In genomic region chr22:47837703-47838102, GRCh38 we compare ENCODE assay signal across 8 cellular contexts.
A peak's percentile ranks its signal among the peaks of the same experiment; 100 is the strongest.
DNase-seq lines count a peak whose midpoint lies in the region; ATAC-seq and TF ChIP-seq lines count a peak whose summit lies in the region.

No MANE protein-coding gene starts in this region.

- H3K79me1 ChIP-seq in H9 (ENCODE audit: insufficient read depth, low read depth, low read length, poor library complexity, severe bottlenecking), result no peaks in the 10 kb centered on the region

- H4K5ac ChIP-seq in H9 (ENCODE audit: insufficient read length, low read depth, low read length), result no peak overlapping the region

- H3K27me3 Mint-ChIP-seq in H9 (ENCODE audit: low read depth), result peaks cover 16% of the 10 kb centered on the region

- no peak overlapping the region for H3K18ac ChIP-seq in H9 (ENCODE audit: insufficient read length, low read depth, low read length)

- in situ Hi-C loops in Caki2 (cut with HindIII; ENCODE audit: low pct_unique_long_range_greater_than_20kb, low sequenced_read_pairs) (no loop called here), Panc1 (cut with HindIII; ENCODE audit: low pct_unique_long_range_greater_than_20kb, low sequenced_read_pairs) (no loop called here)

- no peak overlapping the region for H2AFZ ChIP-seq in H9 (ENCODE audit: low read length)

- no peak overlapping the region for H3K9ac ChIP-seq in H9 (ENCODE audit: extremely low read depth, insufficient read length, low read length)

- H3K23me2 ChIP-seq in H9 (ENCODE audit: insufficient read length, low read depth, low read length, poor library complexity, severe bottlenecking), result no peaks in the 10 kb centered on the region

- H4K20me1 ChIP-seq in H9 (ENCODE audit: control insufficient read depth, insufficient read depth, insufficient read length), result no peaks in the 10 kb centered on the region

- no peak overlapping the region for H3K27ac Mint-ChIP-seq in H9

- H2BK20ac ChIP-seq in H9 (ENCODE audit: low read depth, low read length, poor library complexity, severe bottlenecking), result no peak overlapping the region

- no TSS peak for BruUV-seq in Panc1 (replicated peaks; lab: Mats Ljungman, UMichigan)

- peak; percentile 82 for TF ChIP-seq CTCF in H9 (conservative IDR thresholded peaks at IDR 0.05)
- TF ChIP-seq CTCF in Panc1 (IDR thresholded peaks at IDR 0.05), result peak; percentile 71
- TF ChIP-seq CTCF in fibroblast of pulmonary artery (IDR thresholded peaks at IDR 0.05; ENCODE audit: low read length, missing control alignments), result peak; percentile 37

- DNase-seq in Caki2 (ENCODE audit: low read depth), result peak; percentile 14
- peak; percentile 57 for DNase-seq in H9
- no peak for DNase-seq in Panc1 (ENCODE audit: low read depth, low spot score)
- peak; percentile 39 for DNase-seq in fibroblast of pulmonary artery (ENCODE audit: low read depth)
- no peak for DNase-seq in stimulated activated naive CD4-positive, alpha-beta T cell treated with Interleukin-2 at 50 U/mL for 16 hours (lab: John Stamatoyannopoulos, UW)

- intact Hi-C loops in Panc1 (cut with micrococcal nuclease; ENCODE audit: unreplicated experiment), result no loop called here

- no peak for ATAC-seq in Panc1
- ATAC-seq in HG02588 (IDR thresholded peaks at IDR 0.05; ENCODE audit: unreplicated experiment), result no peak
- ATAC-seq in GM21723 (IDR thresholded peaks at IDR 0.05; ENCODE audit: unreplicated experiment), result no peak
- ATAC-seq in GM21619 (IDR thresholded peaks at IDR 0.05; ENCODE audit: unreplicated experiment), result no peak

- peaks cover 0 to 3% (median 0%) of the 10 kb centered on the region in 3 experiments; a peak in 2 of 7 replicates for H3K36me3 Mint-ChIP-seq in H9 (ENCODE audit: insufficient read depth in 1 of 3, low read depth in 3 of 3)

- H3K27me3 ChIP-seq in H9 (ENCODE audit: insufficient read depth, low read length), result no peaks in the 10 kb centered on the region; the same call in 1 of the 2 replicates
- no peaks in the 10 kb centered on the region for H3K27me3 ChIP-seq in Panc1 (ENCODE audit: control insufficient read depth, insufficient read depth, low read length)

- no peak overlapping the region for H3K4me3 Mint-ChIP-seq in H9

- H3T11ph ChIP-seq in H9 (ENCODE audit: low read length), result no peak overlapping the region

- no peak overlapping the region for H3K56ac ChIP-seq in H9 (ENCODE audit: insufficient read length, low read depth, low read length)

- H3K27ac ChIP-seq in H9 (ENCODE audit: insufficient read length, low read depth, low read length) (no peak overlapping the region), Panc1 (ENCODE audit: low read length) (no peak overlapping the region)

- no peaks in the 10 kb centered on the region for H3K36me3 ChIP-seq in Panc1 (ENCODE audit: control insufficient read depth, insufficient read depth, low read length)

- H3K9me3 ChIP-seq in H9 (ENCODE audit: control insufficient read depth, low read depth, low read length) (no peaks in the 10 kb centered on the region), Panc1 (ENCODE audit: control insufficient read depth, insufficient read depth, low read depth, low read length) (no peaks in the 10 kb centered on the region)

- no peak overlapping the region for H2BK12ac ChIP-seq in H9 (ENCODE audit: insufficient read length, low read depth, low read length)

- CTCF ChIA-PET in Panc1 (lab: Charles Lee), result no interaction called here

- H3K14ac ChIP-seq in H9 (ENCODE audit: insufficient read depth, low read length), result no peak overlapping the region

- H2BK15ac ChIP-seq in H9 (ENCODE audit: low read depth, low read length), result no peak overlapping the region

- WGBS in H9 (ENCODE audit: extremely low coverage, insufficient read length, low lambda C conversion rate), result no CpG with 5 or more reads among the region's 3 CpGs

- H3K4ac ChIP-seq in H9 (ENCODE audit: low read depth, low read length), result no peak overlapping the region

- no peaks in the 10 kb centered on the region for H3K79me2 ChIP-seq in H9 (ENCODE audit: insufficient read depth, low read length)

- H3K4me2 ChIP-seq in H9 (ENCODE audit: insufficient read depth, insufficient read length, low read length), result no peak overlapping the region

- no peak overlapping the region for H2BK120ac ChIP-seq in H9 (ENCODE audit: low read depth, low read length, poor library complexity, severe bottlenecking)

- H2AK5ac ChIP-seq in H9 (ENCODE audit: insufficient read length, low read length), result no peak overlapping the region

- POLR2A ChIA-PET in Panc1 (lab: Charles Lee), result no interaction called here

- no peak overlapping the region for H3K23ac ChIP-seq in H9 (ENCODE audit: insufficient read length, low read depth, low read length)

- H2BK5ac ChIP-seq in H9 (ENCODE audit: insufficient read length, low read length), result no peak overlapping the region

- H4K91ac ChIP-seq in H9 (ENCODE audit: insufficient read length, low read depth, low read length), result no peak overlapping the region

- no peak overlapping the region for H3K4me3 ChIP-seq in Panc1 (ENCODE audit: low read depth in 2 of 2, low read length in 2 of 2)
- H3K4me3 ChIP-seq in fibroblast of pulmonary artery (replicated peaks; ENCODE audit: low read depth, low read length), result no peak overlapping the region

- H3K4me1 ChIP-seq in H9 (ENCODE audit: insufficient read depth, low read length) (no peaks in the 10 kb centered on the region), Panc1 (ENCODE audit: control insufficient read depth, insufficient read depth, low read length) (no peaks in the 10 kb centered on the region)

- no peaks in the 10 kb centered on the region for H3K4me1 Mint-ChIP-seq in H9

- peaks cover 0 to 17% of the 10 kb centered on the region in 2 experiments; a peak in 3 of 5 replicates for H3K9me3 Mint-ChIP-seq in H9

- no peak overlapping the region for H4K8ac ChIP-seq in H9 (replicated peaks; ENCODE audit: insufficient read length, low read depth, low read length)

Comparison
In these comparisons a context has a peak if more than half of its experiments do, and no peak if none do; other contexts are left out.
1. DNase-seq: peak in Caki2 (single experiment), H9 (single experiment) and fibroblast of pulmonary artery (single experiment); none in Panc1 (single experiment) and stimulated activated naive CD4-positive, alpha-beta T cell treated with Interleukin-2 at 50 U/mL for 16 hours (single experiment).
2. Peak in every context shown above with its lines, with median percentiles within 50 percentile points of each other: CTCF ChIP-seq.